ENCODE assay signal across 1 cellular context in genomic region chr1:228166170-228166936, GRCh38.
A peak's percentile ranks its signal among the peaks of the same experiment; 100 is the strongest.
TF ChIP-seq lines count a peak whose summit lies in the region.

No MANE protein-coding gene starts in this region.

TF ChIP-seq in K562, 482 proteins besides CTCF, POLR2A, EP300 and RAD21 (continued from another document and continues in another):
- TF ChIP-seq ZFP30 (CRISPR knock-in tag; IDR thresholded peaks at IDR 0.05; ENCODE audit: borderline replicate concordance) (no peak), SMC3 (conservative IDR thresholded peaks at IDR 0.05; ENCODE audit: insufficient read depth, low read depth, low read length) (peak; percentile 27; the same call in 1 of the 2 replicates), TOE1 (IDR thresholded peaks at IDR 0.05; ENCODE audit: borderline replicate concordance) (no peak; the same call in 1 of the 2 replicates), TOE1 (CRISPR knock-in tag; IDR thresholded peaks at IDR 0.05; ENCODE audit: borderline replicate concordance, low read depth) (no peak), FOXJ2 (tag; IDR thresholded peaks at IDR 0.05) (peak; percentile 93), ZNF766 (CRISPR knock-in tag; conservative IDR thresholded peaks at IDR 0.05) (peak; percentile 59; the same call in 1 of the 2 replicates), PPARD (CRISPR knock-in tag; IDR thresholded peaks at IDR 0.05) (no peak), THAP12 (CRISPR knock-in tag; IDR thresholded peaks at IDR 0.05) (no peak), USF1 (CRISPR knock-in tag; IDR thresholded peaks at IDR 0.05) (peak; percentile 52; the same call in 1 of the 2 replicates), ETV5 (CRISPR knock-in tag; IDR thresholded peaks at IDR 0.05; ENCODE audit: low read depth) (peak; percentile 71; the same call in 1 of the 2 replicates), CTCFL (IDR thresholded peaks at IDR 0.05; ENCODE audit: borderline replicate concordance, insufficient read depth, low read depth, low read length, poor library complexity, severe bottlenecking) (peak; percentile 4), E2F3 (CRISPR knock-in tag; IDR thresholded peaks at IDR 0.05) (no peak), HLTF (IDR thresholded peaks at IDR 0.05) (peak; percentile 23; the same call in 1 of the 2 replicates), DACH1 (IDR thresholded peaks at IDR 0.05; ENCODE audit: partially characterized antibody) (no peak), PHB2 (IDR thresholded peaks at IDR 0.05; ENCODE audit: low read depth) (no peak), ZBTB1 (CRISPR knock-in tag; IDR thresholded peaks at IDR 0.05; ENCODE audit: borderline replicate concordance, low read depth) (no peak), ZNF140 (CRISPR knock-in tag; IDR thresholded peaks at IDR 0.05) (no peak), RBBP5 (IDR thresholded peaks at IDR 0.05; ENCODE audit: borderline replicate concordance, insufficient read depth, low read length, poor library complexity, severe bottlenecking) (no peak), ZNF23 (CRISPR knock-in tag; IDR thresholded peaks at IDR 0.05) (no peak), PCBP2 (IDR thresholded peaks at IDR 0.05; ENCODE audit: low read depth, low read length, poor library complexity, severe bottlenecking) (no peak), UBTF (IDR thresholded peaks at IDR 0.05; ENCODE audit: borderline replicate concordance in 1 of 2, low read depth in 2 of 2, low read length in 2 of 2) (no peak), E2F6 (IDR thresholded peaks at IDR 0.05; ENCODE audit: borderline replicate concordance in 1 of 2, extremely low read depth in 1 of 2, insufficient read depth in 1 of 2, insufficient read length in 1 of 2, low read depth in 1 of 2, low read length in 1 of 2, poor library complexity in 1 of 2, severe bottlenecking in 1 of 2) (peak in 1 of 2 experiments; percentile 47), AFF4 (CRISPR knock-in tag; IDR thresholded peaks at IDR 0.05) (peak; percentile 15; the same call in 1 of the 2 replicates), FOXP1 (CRISPR knock-in tag; IDR thresholded peaks at IDR 0.05) (no peak), HNRNPH1 (optimal IDR thresholded peaks at IDR 0.05; ENCODE audit: low read depth, low read length) (no peak), MYC (IDR thresholded peaks at IDR 0.05; ENCODE audit: low read depth, low read length) (no peak; the same call in 1 of the 2 replicates), MYC (CRISPR knock-in tag; IDR thresholded peaks at IDR 0.05; ENCODE audit: borderline replicate concordance, low read depth) (no peak), CCNT2 (IDR thresholded peaks at IDR 0.05; ENCODE audit: borderline replicate concordance, extremely low read depth, insufficient read length, low read depth, low read length) (no peak), MLLT1 (IDR thresholded peaks at IDR 0.05) (peak in 1 of 2 experiments; percentile 76; a peak in 1 of 4 replicates), ZNF318 (IDR thresholded peaks at IDR 0.05; ENCODE audit: borderline replicate concordance in 1 of 2, low read depth in 1 of 2) (peak in 1 of 2 experiments; percentile 90; a peak in 2 of 4 replicates), ARID1B (IDR thresholded peaks at IDR 0.05) (0 out of 2 replicates have a peak, but pooled peaks have one; percentile 12)
